In the genomic region with DNA sequence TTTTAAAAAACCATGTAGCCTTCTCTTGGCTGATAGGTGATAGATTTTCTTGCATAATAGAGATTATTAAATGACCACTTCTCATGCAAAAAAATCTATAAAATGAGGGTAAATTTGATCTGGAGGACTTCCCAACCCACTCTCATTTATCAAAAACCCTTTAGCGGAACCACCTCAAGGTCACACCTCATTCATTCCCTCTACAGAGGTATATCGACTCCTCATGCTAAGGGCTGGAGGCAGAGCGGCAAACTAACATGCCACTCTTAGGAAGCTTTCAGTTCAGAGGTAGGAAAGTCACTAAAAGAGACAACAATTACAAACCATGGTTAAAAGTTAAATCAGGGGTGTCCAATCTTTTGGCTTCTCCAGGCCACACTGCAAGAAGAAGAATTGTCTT, we compare ENCODE assay signal across 24 cellular contexts.
"Had no signal": no experiment of that assay in that cellular context is flagged by ENCODE, and none has a peak within 500 bp of the region (broad histone marks: within the 10 kb centered on the region; RNA-seq: fewer than 3 reads in every experiment).

No MANE protein-coding gene starts in this region.

- H3K9me3 ChIP-seq: colonic mucosa, esophagus squamous epithelium, gastrocnemius medialis, left lung, lower lobe of right lung, mucosa of descending colon had no signal

- ATAC-seq: effector memory CD8-positive, alpha-beta T cell; esophagus mucosa; gastrocnemius medialis; heart right ventricle; left cardiac atrium; left lung; left ventricle myocardium superior; lower lobe of right lung; mucosa of descending colon had no signal

- H3K27ac ChIP-seq: colonic mucosa, epithelial cell of prostate, esophagus squamous epithelium, gastrocnemius medialis, heart right ventricle, left lung, lower lobe of right lung had no signal

- H3K27ac Mint-ChIP-seq: dendritic cell treated with granulocyte-macrophage colony-stimulating factor and Interleukin-4, amounts not matched to agents 40 ng/mL and 50 ng/mL, for 4 days; effector memory CD8-positive, alpha-beta T cell; endodermal cell; mesothelial cell of epicardium; naive B cell had no signal

- H3K4me3 Mint-ChIP-seq: dendritic cell treated with granulocyte-macrophage colony-stimulating factor and Interleukin-4, amounts not matched to agents 40 ng/mL and 50 ng/mL, for 4 days; effector memory CD8-positive, alpha-beta T cell; endodermal cell; mesothelial cell of epicardium; naive B cell had no signal

- H3K27me3 ChIP-seq: colonic mucosa, esophagus squamous epithelium, gastrocnemius medialis, heart right ventricle, left lung had no signal

- H3K4me1 ChIP-seq: colonic mucosa, esophagus squamous epithelium, gastrocnemius medialis, heart right ventricle, left lung, lower lobe of right lung had no signal

- H3K9me3 Mint-ChIP-seq: dendritic cell treated with granulocyte-macrophage colony-stimulating factor and Interleukin-4, amounts not matched to agents 40 ng/mL and 50 ng/mL, for 4 days; effector memory CD8-positive, alpha-beta T cell; endodermal cell; mesothelial cell of epicardium; naive B cell had no signal

- H3K36me3 ChIP-seq: colonic mucosa, esophagus squamous epithelium, gastrocnemius medialis, heart right ventricle, left lung, lower lobe of right lung had no signal

- H3K4me3 ChIP-seq: colonic mucosa, esophagus squamous epithelium, gastrocnemius medialis, heart right ventricle, left lung, lower lobe of right lung, mucosa of descending colon had no signal

- H3K27me3 Mint-ChIP-seq: dendritic cell treated with granulocyte-macrophage colony-stimulating factor and Interleukin-4, amounts not matched to agents 40 ng/mL and 50 ng/mL, for 4 days; effector memory CD8-positive, alpha-beta T cell; naive B cell had no signal

- H3K36me3 Mint-ChIP-seq: mesothelial cell of epicardium, naive B cell had no signal

- H3K4me1 Mint-ChIP-seq: endodermal cell, mesothelial cell of epicardium, naive B cell had no signal

- DNase-seq: colonic mucosa; cortex of kidney; effector CD8-positive, alpha-beta T cell; effector memory CD8-positive, alpha-beta T cell; endodermal cell; erythroblast; esophagus squamous epithelium; foreskin fibroblast; gastrocnemius medialis; glutamatergic neuron; head of caudate nucleus; heart right ventricle; hippocampal formation; left cardiac atrium; left lung; left ventricle myocardium superior; lower lobe of right lung; mesenchymal stem cell; mucosa of descending colon; naive B cell had no signal
